8 cellular contexts compared by ENCODE assay signal in genomic region chr6:56953597-56954388, GRCh38. TPM values are rescaled to one million over a fixed set of nuclear protein-coding genes. Genes with fewer than 3 reads are reported as not detected.
A peak's percentile ranks its signal among the peaks of the same experiment; 100 is the strongest.
DNase-seq lines count a peak whose midpoint lies in the region; TF ChIP-seq lines count a peak whose summit lies in the region.

No MANE protein-coding gene starts in this region.

- peak overlapping the region in 2 of 7 donors; percentile 55 to 79 for H3K27ac Mint-ChIP-seq in CD4-positive, alpha-beta memory T cell
- H3K27ac Mint-ChIP-seq in H9 (peak overlapping the region; percentile 69 to 97 (median 96); a peak in 5 of 7 replicates), progenitor cell of endocrine pancreas (peak overlapping the region; percentile 72)

- H3K36me3 ChIP-seq in CD4-positive, alpha-beta memory T cell (ENCODE audit: insufficient read depth, low read length), result no peaks in the 10 kb centered on the region
- H3K36me3 ChIP-seq in WERI-Rb-1, result no peaks in the 10 kb centered on the region

- peaks cover 43 to 63% of the 10 kb centered on the region in 2 donors for H3K27me3 Mint-ChIP-seq in CD4-positive, alpha-beta memory T cell
- H3K27me3 Mint-ChIP-seq in H9 (ENCODE audit: low read depth), result peaks cover 25% of the 10 kb centered on the region
- peaks cover 67% of the 10 kb centered on the region for H3K27me3 Mint-ChIP-seq in progenitor cell of endocrine pancreas

- peaks cover 14% of the 10 kb centered on the region for H3K23me2 ChIP-seq in H9 (ENCODE audit: insufficient read length, low read depth, low read length, poor library complexity, severe bottlenecking)

- TF ChIP-seq CTCF in H9 (conservative IDR thresholded peaks at IDR 0.05) (no peak), WERI-Rb-1 (IDR thresholded peaks at IDR 0.05; ENCODE audit: low read depth, low read length) (no peak), fibroblast of pulmonary artery (IDR thresholded peaks at IDR 0.05; ENCODE audit: low read length, missing control alignments) (no peak), progenitor cell of endocrine pancreas (IDR thresholded peaks at IDR 0.05; ENCODE audit: unreplicated experiment) (no peak)

- H3K9me3 Mint-ChIP-seq in CD4-positive, alpha-beta memory T cell, result peaks cover 0 to 4% (median 0%) of the 10 kb centered on the region in 8 donors
- H3K9me3 Mint-ChIP-seq in H9 (no peaks in the 10 kb centered on the region), progenitor cell of endocrine pancreas (ENCODE audit: low read depth) (no peaks in the 10 kb centered on the region)

- H3K79me1 ChIP-seq in H9 (ENCODE audit: insufficient read depth, low read depth, low read length, poor library complexity, severe bottlenecking), result no peaks in the 10 kb centered on the region

- peak in 2 of 5 donors; percentile 2 to 19 for DNase-seq in CD4-positive, alpha-beta memory T cell
- DNase-seq in H9 (peak; percentile 35), WERI-Rb-1 (no peak), fibroblast of pulmonary artery (ENCODE audit: low read depth) (no peak), progenitor cell of endocrine pancreas (ENCODE audit: low spot score, unreplicated experiment) (no peak), cortex of kidney (lab: John Stamatoyannopoulos, UW) (no peak), hippocampal formation (lab: John Stamatoyannopoulos, UW) (no peak), pons (ENCODE audit: low spot score) (no peak)

- H3K4me2 ChIP-seq in H9 (ENCODE audit: insufficient read depth, insufficient read length, low read length), result peak overlapping the region; percentile 67

- no peak overlapping the region for H3T11ph ChIP-seq in H9 (ENCODE audit: low read length)

- peak overlapping the region; percentile 24 for H2AFZ ChIP-seq in H9 (ENCODE audit: low read length)

- H3K4me3 Mint-ChIP-seq in CD4-positive, alpha-beta memory T cell, result peak overlapping the region; percentile 86 to 93 (median 90)
- peak overlapping the region; percentile 92 to 100 for H3K4me3 Mint-ChIP-seq in H9
- H3K4me3 Mint-ChIP-seq in progenitor cell of endocrine pancreas (ENCODE audit: low read depth), result peak overlapping the region; percentile 89

- H3K4me3 ChIP-seq in CD4-positive, alpha-beta memory T cell (ENCODE audit: low read length in 2 of 2), result peak overlapping the region; percentile 25 to 32
- H3K4me3 ChIP-seq in WERI-Rb-1 (ENCODE audit: low read depth, low read length) (peak overlapping the region; percentile 77), fibroblast of pulmonary artery (replicated peaks; ENCODE audit: low read depth, low read length) (peak overlapping the region; percentile 85)

- H2BK12ac ChIP-seq in H9 (ENCODE audit: insufficient read length, low read depth, low read length), result no peak overlapping the region

- H3K18ac ChIP-seq in H9 (ENCODE audit: insufficient read length, low read depth, low read length), result peak overlapping the region; percentile 71

- H4K91ac ChIP-seq in H9 (ENCODE audit: insufficient read length, low read depth, low read length), result no peak overlapping the region

- no peak overlapping the region for H4K5ac ChIP-seq in H9 (ENCODE audit: insufficient read length, low read depth, low read length)

- peak overlapping the region; percentile 63 for H3K9ac ChIP-seq in H9 (ENCODE audit: extremely low read depth, insufficient read length, low read length)

- no peak overlapping the region for H3K4ac ChIP-seq in H9 (ENCODE audit: low read depth, low read length)

- POLR2A ChIA-PET in CD4-positive, alpha-beta memory T cell (lab: Charles Lee; ENCODE audit: partially characterized antibody), result no interaction called here

- peaks cover 19% of the 10 kb centered on the region for H3K27me3 ChIP-seq in CD4-positive, alpha-beta memory T cell (ENCODE audit: insufficient read depth, low read length)
- H3K27me3 ChIP-seq in H9 (ENCODE audit: insufficient read depth, low read length) (peaks cover 3% of the 10 kb centered on the region; the same call in 1 of the 2 replicates), WERI-Rb-1 (ENCODE audit: insufficient read depth, low read depth, severe bottlenecking) (peaks cover 5% of the 10 kb centered on the region)

- no peak overlapping the region for H2BK15ac ChIP-seq in H9 (ENCODE audit: low read depth, low read length)

- H2BK20ac ChIP-seq in H9 (ENCODE audit: low read depth, low read length, poor library complexity, severe bottlenecking), result no peak overlapping the region

- intact Hi-C loops in CD4-positive, alpha-beta memory T cell (cut with micrococcal nuclease), result loop anchor here (2.0 kb wide), 1 partner anchor 363 kb away; the partner anchor contains the start of gene PRIM2

- WGBS in H9 (ENCODE audit: extremely low coverage, insufficient read length, low lambda C conversion rate), result no CpG with 5 or more reads among the region's 38 CpGs

- H3K4me1 Mint-ChIP-seq in CD4-positive, alpha-beta memory T cell, result peaks cover 9 to 27% (median 20%) of the 10 kb centered on the region in 4 donors
- H3K4me1 Mint-ChIP-seq in H9, result peaks cover 20 to 26% of the 10 kb centered on the region in 2 experiments
- peaks cover 6% of the 10 kb centered on the region for H3K4me1 Mint-ChIP-seq in progenitor cell of endocrine pancreas (ENCODE audit: low read depth)

- H3K23ac ChIP-seq in H9 (ENCODE audit: insufficient read length, low read depth, low read length), result no peak overlapping the region

- H2BK120ac ChIP-seq in H9 (ENCODE audit: low read depth, low read length, poor library complexity, severe bottlenecking), result no peak overlapping the region

- no peak overlapping the region for H4K8ac ChIP-seq in H9 (replicated peaks; ENCODE audit: insufficient read length, low read depth, low read length)

- H3K9me3 ChIP-seq in CD4-positive, alpha-beta memory T cell (ENCODE audit: control insufficient read depth in 1 of 2, low read length in 2 of 2), result no peaks in the 10 kb centered on the region
- no peaks in the 10 kb centered on the region for H3K9me3 ChIP-seq in H9 (ENCODE audit: control insufficient read depth, low read depth, low read length)
- no peaks in the 10 kb centered on the region for H3K9me3 ChIP-seq in WERI-Rb-1 (ENCODE audit: severe bottlenecking)

- H3K27ac ChIP-seq in CD4-positive, alpha-beta memory T cell (ENCODE audit: low read depth, low read length), result no peak overlapping the region
- H3K27ac ChIP-seq in H9 (ENCODE audit: insufficient read length, low read depth, low read length) (no peak overlapping the region), WERI-Rb-1 (no peak overlapping the region)

- H2AK5ac ChIP-seq in H9 (ENCODE audit: insufficient read length, low read length), result no peak overlapping the region

- H3K4me1 ChIP-seq in CD4-positive, alpha-beta memory T cell (ENCODE audit: insufficient read depth, low read length), result peaks cover 19% of the 10 kb centered on the region
- peaks cover 2% of the 10 kb centered on the region; the same call in 1 of the 2 replicates for H3K4me1 ChIP-seq in H9 (ENCODE audit: insufficient read depth, low read length)

- H3K56ac ChIP-seq in H9 (ENCODE audit: insufficient read length, low read depth, low read length), result no peak overlapping the region

- H3K79me2 ChIP-seq in H9 (ENCODE audit: insufficient read depth, low read length), result no peaks in the 10 kb centered on the region

- H2BK5ac ChIP-seq in H9 (ENCODE audit: insufficient read length, low read length), result no peak overlapping the region

- no peaks in the 10 kb centered on the region for H4K20me1 ChIP-seq in H9 (ENCODE audit: control insufficient read depth, insufficient read depth, insufficient read length)

- H3K36me3 Mint-ChIP-seq in CD4-positive, alpha-beta memory T cell, result peaks cover 0 to 3% of the 10 kb centered on the region in 2 donors
- H3K36me3 Mint-ChIP-seq in H9 (ENCODE audit: insufficient read depth in 1 of 3, low read depth in 3 of 3), result peaks cover 0 to 6% (median 2%) of the 10 kb centered on the region in 3 experiments; a peak in 3 of 7 replicates
- no peaks in the 10 kb centered on the region for H3K36me3 Mint-ChIP-seq in progenitor cell of endocrine pancreas (ENCODE audit: insufficient read depth)

- H3K14ac ChIP-seq in H9 (ENCODE audit: insufficient read depth, low read length), result peak overlapping the region; percentile 29; the same call in 1 of the 2 replicates

- CTCF ChIA-PET in CD4-positive, alpha-beta memory T cell (lab: Charles Lee; ENCODE audit: partially characterized antibody), result interaction anchor here (1.5 kb wide), 1 partner anchor 11 kb away, joined by 3 read pairs; no protein-coding TSS in a partner anchor

RNA-seq across cellular contexts. Expression of gene BEND6, which starts 1.1 kb away (rescaled TPM):
- total RNA-seq in CD4-positive, alpha-beta memory T cell, result not detected
- polyA plus RNA-seq in CD4-positive, alpha-beta memory T cell, result not detected
- total RNA-seq in H9 (2021) (1.4 and 2.3 TPM in 2 replicates), progenitor cell of endocrine pancreas (0.46 and 0.64 TPM in 2 replicates)

Comparison
In these comparisons a context has a peak if more than half of its experiments do, and no peak if none do; other contexts are left out.
1. H3K4me3 ChIP-seq: peak in every context shown above with its lines; median percentile 85 in fibroblast of pulmonary artery; 77 in WERI-Rb-1; 28 in CD4-positive, alpha-beta memory T cell.